9 cellular contexts compared by ENCODE assay signal in the genomic region with DNA sequence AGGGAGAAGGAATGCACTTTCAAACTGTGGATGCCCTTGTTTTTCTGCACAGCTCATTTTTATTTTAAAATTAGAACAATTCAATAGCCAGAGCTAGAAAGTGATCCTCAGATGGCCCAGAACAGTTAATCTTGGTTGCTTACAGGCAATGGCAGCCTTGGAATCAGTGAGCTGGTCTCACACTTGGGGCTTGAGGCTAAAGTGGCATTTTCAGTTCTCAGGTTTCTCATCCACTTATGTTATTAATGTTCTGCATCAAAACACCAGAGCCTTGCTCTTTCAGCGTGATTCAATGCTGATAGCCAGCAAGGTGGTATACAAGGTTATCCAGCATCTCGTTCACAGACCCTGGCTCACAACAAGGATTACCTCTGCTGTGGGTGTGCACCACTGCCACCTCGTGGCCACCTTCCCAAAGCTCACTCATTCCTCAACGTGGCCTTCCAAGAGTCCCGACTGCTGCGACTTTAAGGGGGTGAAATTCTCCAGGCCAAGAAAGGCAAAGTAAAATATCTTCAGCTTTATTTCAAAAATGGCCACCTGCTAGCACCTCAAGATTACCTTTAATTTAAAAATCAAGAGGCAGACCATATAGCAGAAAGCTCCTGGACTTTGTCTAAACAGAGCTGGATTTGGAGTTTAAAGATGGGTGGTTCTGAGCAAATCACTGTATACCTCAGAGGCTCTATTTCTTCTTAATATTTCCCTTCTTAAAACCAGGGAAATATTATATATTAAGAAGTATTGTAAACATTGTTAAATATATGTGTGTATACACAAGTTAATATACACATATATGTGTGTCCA. TPM values are rescaled to one million over a fixed set of nuclear protein-coding genes. Genes with fewer than 3 reads are reported as not detected.
DNase-seq lines count a peak whose midpoint lies in the region; ATAC-seq, FAIRE-seq and TF ChIP-seq lines count a peak whose summit lies in the region.
"Had no signal": no experiment of that assay in that cellular context is flagged by ENCODE, and none has a peak within 500 bp of the region (broad histone marks: within the 10 kb centered on the region; RNA-seq: fewer than 3 reads in every experiment).

No MANE protein-coding gene starts in this region.

- H3K27ac ChIP-seq in CD8-positive, alpha-beta T cell (ENCODE audit: low read depth, low read length) = no peak overlapping the region
- H3K27ac ChIP-seq in pancreas = no peak overlapping the region

- no peaks in the 10 kb centered on the region for H3K9me3 ChIP-seq in CD8-positive, alpha-beta T cell (ENCODE audit: low read length)
- H3K9me3 ChIP-seq in pancreas = no peaks in the 10 kb centered on the region

- no peaks in the 10 kb centered on the region for H3K36me3 Mint-ChIP-seq in CD8-positive, alpha-beta T cell
- no peaks in the 10 kb centered on the region for H3K36me3 Mint-ChIP-seq in activated T-cell treated with anti-CD3 and anti-CD28 coated beads, Interleukin-2, amount 50 U/mL, for 24 hours (ENCODE audit: low read depth)

- H3K4me3 ChIP-seq in CD8-positive, alpha-beta T cell (ENCODE audit: low read depth, low read length) = no peak overlapping the region
- H3K4me3 ChIP-seq in pancreas = no peak overlapping the region

- H3K9me3 Mint-ChIP-seq in CD8-positive, alpha-beta T cell = no peaks in the 10 kb centered on the region
- H3K9me3 Mint-ChIP-seq in activated T-cell treated with anti-CD3 and anti-CD28 coated beads, Interleukin-2, amount 50 U/mL, for 24 hours = no peaks in the 10 kb centered on the region

- peak in 6 of 7 experiments; percentile 6 to 52 (median 30) for DNase-seq in CD8-positive, alpha-beta T cell
- DNase-seq in NCI-H69 (lab: John Stamatoyannopoulos, UW) (peak; percentile 66), germinal center (ENCODE audit: low spot score) (peak; percentile 16), pancreas (peak; percentile 32 to 81 (median 62)), NCI-H510A treated with DMSO at 0.1 percent for 48 hours (lab: John Stamatoyannopoulos, UW) (no peak)
- peak; percentile 55 for DNase-seq in activated T-cell treated with anti-CD3 and anti-CD28 coated beads, Interleukin-2, amount 50 U/mL, for 24 hours

- no peaks in the 10 kb centered on the region for H3K4me1 Mint-ChIP-seq in CD8-positive, alpha-beta T cell (ENCODE audit: low read depth)
- H3K4me1 Mint-ChIP-seq in activated T-cell treated with anti-CD3 and anti-CD28 coated beads, Interleukin-2, amount 50 U/mL, for 24 hours (ENCODE audit: low read depth) = no peaks in the 10 kb centered on the region

- no peak overlapping the region for H3K4me3 Mint-ChIP-seq in CD8-positive, alpha-beta T cell
- no peak overlapping the region for H3K4me3 Mint-ChIP-seq in activated T-cell treated with anti-CD3 and anti-CD28 coated beads, Interleukin-2, amount 50 U/mL, for 24 hours

- CTCF ChIA-PET in CD8-positive, alpha-beta T cell (lab: Charles Lee) = interaction anchor here (0.7 to 1.5 kb wide), 7 partner anchors 10 to 137 kb away, joined by 3 to 5 read pairs (median 4); no protein-coding TSS in a partner anchor

- H3K4me1 ChIP-seq in CD8-positive, alpha-beta T cell (ENCODE audit: insufficient read depth, low read length) = no peaks in the 10 kb centered on the region
- no peaks in the 10 kb centered on the region for H3K4me1 ChIP-seq in pancreas

- ATAC-seq in CD8-positive, alpha-beta T cell = peak; percentile 42
- ATAC-seq in GM18873 (IDR thresholded peaks at IDR 0.05; ENCODE audit: low FRiP score, unreplicated experiment) = peak; percentile 91
- ATAC-seq in HG03060 (IDR thresholded peaks at IDR 0.05; ENCODE audit: low read depth, unreplicated experiment) = peak; percentile 82
- peak; percentile 80 to 98 (median 94) for ATAC-seq in pancreas

- FAIRE-seq in pancreas (lab: Jason Lieb, UNC) = no peak

- no peaks in the 10 kb centered on the region for H3K27me3 ChIP-seq in CD8-positive, alpha-beta T cell (ENCODE audit: insufficient read depth, low read length)
- no peaks in the 10 kb centered on the region for H3K27me3 ChIP-seq in pancreas

- no peak overlapping the region for H3K27ac Mint-ChIP-seq in CD8-positive, alpha-beta T cell
- H3K27ac Mint-ChIP-seq in activated T-cell treated with anti-CD3 and anti-CD28 coated beads, Interleukin-2, amount 50 U/mL, for 24 hours = no peak overlapping the region

- intact Hi-C loops in CD8-positive, alpha-beta T cell (cut with DNase I, micrococcal nuclease) = loop anchor here in 1 of 2 experiments (2.0 kb wide), 1 partner anchor 136 kb away; no protein-coding TSS in a partner anchor
- intact Hi-C loops in pancreas (cut with DNase I) = loop anchor here in 1 of 3 donors (10.0 kb wide), 1 partner anchor 72 kb away; no protein-coding TSS in a partner anchor

- POLR2A ChIA-PET in CD8-positive, alpha-beta T cell (lab: Charles Lee) = no interaction called here

- peaks cover 8% of the 10 kb centered on the region for H3K27me3 Mint-ChIP-seq in CD8-positive, alpha-beta T cell (ENCODE audit: low read depth)
- peaks cover 4% of the 10 kb centered on the region for H3K27me3 Mint-ChIP-seq in activated T-cell treated with anti-CD3 and anti-CD28 coated beads, Interleukin-2, amount 50 U/mL, for 24 hours

- TF ChIP-seq CTCF in CD8-positive, alpha-beta T cell (IDR thresholded peaks at IDR 0.05) = peak; percentile 54
- TF ChIP-seq CTCF in pancreas (IDR thresholded peaks at IDR 0.05) = peak; percentile 61 to 81 (median 73)

- 11 to 14% methylated on average over 6 of the region's 6 CpGs for WGBS in pancreas, 2 donors

- no peaks in the 10 kb centered on the region for H3K36me3 ChIP-seq in CD8-positive, alpha-beta T cell (ENCODE audit: insufficient read depth, low read length)
- no peaks in the 10 kb centered on the region for H3K36me3 ChIP-seq in pancreas

RNA-seq across cellular contexts. Expression of a gene that starts 34.2 kb away (rescaled TPM):
- total RNA-seq in CD8-positive, alpha-beta T cell = not detected
- total RNA-seq in pancreas = not detected
- polyA plus RNA-seq in pancreas = under 1 TPM in 1 of 2 donors, not detected in 1; 0.07 TPM
- total RNA-seq: activated CD8-positive, alpha-beta memory T cell treated with anti-CD3 and anti-CD28 coated beads for 36 hours had no signal

Comparison
In these comparisons a context has a peak if more than half of its experiments do, and no peak if none do; other contexts are left out.
1. ATAC-seq: peak in every context shown above with its lines; median percentile 94 in pancreas; 91 in GM18873; 82 in HG03060; 42 in CD8-positive, alpha-beta T cell.